ENCODE assay signal across 21 cellular contexts in genomic region chr1:185956881-185957280, GRCh38.
"Had no signal": no experiment of that assay in that cellular context is flagged by ENCODE, and none has a peak within 500 bp of the region (broad histone marks: within the 10 kb centered on the region; RNA-seq: fewer than 3 reads in every experiment).

No MANE protein-coding gene starts in this region.

- H3K27ac ChIP-seq: cardiac muscle cell, foreskin keratinocyte, left lung, neutrophil, pancreas, psoas muscle, right atrium auricular region, tibial nerve had no signal

- H3K4me1 ChIP-seq: pancreas, psoas muscle had no signal

- H3K27me3 ChIP-seq: cardiac muscle cell, left lung, neutrophil, pancreas, right atrium auricular region, tibial nerve had no signal

- H3K36me3 ChIP-seq: cardiac muscle cell, left lung, neutrophil, pancreas, right atrium auricular region, tibial nerve had no signal

- FAIRE-seq: kidney, pancreas had no signal

- H3K9me3 ChIP-seq: left lung, neutrophil, pancreas, psoas muscle, right atrium auricular region, tibial nerve had no signal

- DNase-seq: activated B cell treated with CpG ODN at 0.5 μM for 24 hours; activated CD4-positive, alpha-beta T cell treated with anti-CD3 and anti-CD28 coated beads for 4 hours; activated CD4-positive, alpha-beta T cell treated with anti-CD3 and anti-CD28 coated beads, Interleukin-2, amount 50 U/mL, for 48 hours; activated CD8-positive, alpha-beta memory T cell treated with anti-CD3 and anti-CD28 coated beads, Interleukin-2, amount 50 U/mL, for 48 hours; activated naive CD4-positive, alpha-beta T cell treated with Interleukin-2 at 50 U/mL for 16 hours; activated naive CD8-positive, alpha-beta T cell treated with anti-CD3 and anti-CD28 coated beads, Interleukin-2, amount 10 ng/mL, durations not matched to agents 7 days and 5 days; activated T-cell treated with anti-CD3 and anti-CD28 coated beads, Interleukin-2, amount 50 U/mL, for 4 hours; amniotic stem cell; foreskin keratinocyte; kidney; left lung; mammary epithelial cell; pancreas; psoas muscle; stimulated activated CD4-positive, alpha-beta T cell treated with anti-CD3 and anti-CD28 coated beads, Interleukin-12 subunit alpha, Interleukin-12 subunit beta, amount 100 ng/mL, for 4 hours; stimulated activated naive CD8-positive, alpha-beta T cell treated with anti-CD3 and anti-CD28 coated beads, Interleukin-15, amount 100 ng/mL, for 72 hours; T-helper 17 cell had no signal

- H3K4me3 ChIP-seq: cardiac muscle cell, left lung, pancreas, psoas muscle, right atrium auricular region, tibial nerve had no signal
